9 cellular contexts compared by ENCODE assay signal in the genomic region with DNA sequence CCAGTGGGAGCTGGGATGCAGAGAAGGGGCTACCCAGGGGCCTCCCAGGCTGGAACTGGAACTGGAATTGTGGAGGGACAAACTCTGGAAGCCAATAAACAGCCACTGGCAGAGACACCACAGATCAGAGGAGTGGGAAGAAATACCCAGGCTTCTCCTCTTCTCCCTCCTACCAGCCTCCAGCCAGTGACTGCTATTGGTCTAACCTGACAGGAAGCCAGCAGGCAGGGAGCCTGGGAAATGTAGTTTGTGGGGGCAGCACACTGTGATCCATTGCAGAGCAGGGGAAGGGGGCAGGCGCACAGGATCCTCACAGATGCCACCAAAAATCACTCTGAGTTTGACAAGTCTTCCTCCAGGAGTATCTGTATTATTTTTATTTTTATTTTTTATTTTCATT. TPM values are rescaled to one million over a fixed set of nuclear protein-coding genes. Genes with fewer than 3 reads are reported as not detected.
DNase-seq lines count a peak whose midpoint lies in the region; ATAC-seq, FAIRE-seq and TF ChIP-seq lines count a peak whose summit lies in the region.
"Had no signal": no experiment of that assay in that cellular context is flagged by ENCODE, and none has a peak within 500 bp of the region (broad histone marks: within the 10 kb centered on the region; RNA-seq: fewer than 3 reads in every experiment).

No MANE protein-coding gene starts in this region.

- H3K9me3 ChIP-seq in Panc1 (ENCODE audit: control insufficient read depth, insufficient read depth, low read depth, low read length) (no peaks in the 10 kb centered on the region), gastrocnemius medialis (no peaks in the 10 kb centered on the region)
- no peaks in the 10 kb centered on the region for H3K9me3 ChIP-seq in effector memory CD4-positive, alpha-beta T cell (ENCODE audit: control insufficient read depth, low read length)

- H3K27ac ChIP-seq in Panc1 (ENCODE audit: low read length) (no peak overlapping the region), gastrocnemius medialis (no peak overlapping the region)
- H3K27ac ChIP-seq in effector memory CD4-positive, alpha-beta T cell (ENCODE audit: insufficient read depth, low read length, poor library complexity, severe bottlenecking), result no peak overlapping the region

- FAIRE-seq in H54 (lab: Jason Lieb, UNC), result no peak

- H3K27ac Mint-ChIP-seq in osteocyte (ENCODE audit: unreplicated experiment), result no peak overlapping the region

- in situ Hi-C loops in Panc1 (cut with HindIII; ENCODE audit: low pct_unique_long_range_greater_than_20kb, low sequenced_read_pairs), result no loop called here
- in situ Hi-C loops in gastrocnemius medialis (cut with MboI; ENCODE audit: low sequenced_read_pairs in 4 of 4), result no loop called here

- CTCF ChIA-PET in Panc1 (lab: Charles Lee), result no interaction called here

- DNase-seq in DMS 273 treated with DMSO at 0.1 percent for 48 hours (lab: John Stamatoyannopoulos, UW) (peak; percentile 8), H54 (ENCODE audit: insufficient read length, low spot score) (peak; percentile 84), Panc1 (ENCODE audit: low read depth, low spot score) (no peak), iPS-NIHi7 (ENCODE audit: extremely low spot score) (peak; percentile 87), osteocyte (ENCODE audit: extremely low spot score, unreplicated experiment) (no peak), gastrocnemius medialis (no peak)
- no peak for DNase-seq in effector memory CD4-positive, alpha-beta T cell

- peaks cover 47% of the 10 kb centered on the region for H3K27me3 Mint-ChIP-seq in osteocyte (ENCODE audit: unreplicated experiment)

- no peaks in the 10 kb centered on the region for H3K4me1 ChIP-seq in Panc1 (ENCODE audit: control insufficient read depth, insufficient read depth, low read length)
- H3K4me1 ChIP-seq in gastrocnemius medialis, result no peaks in the 10 kb centered on the region
- no peaks in the 10 kb centered on the region for H3K4me1 ChIP-seq in effector memory CD4-positive, alpha-beta T cell (ENCODE audit: control insufficient read depth, insufficient read depth, low read length, poor library complexity, severe bottlenecking)

- no peak overlapping the region for H3K4me3 Mint-ChIP-seq in osteocyte (ENCODE audit: unreplicated experiment)

- H3K36me3 Mint-ChIP-seq in osteocyte (ENCODE audit: unreplicated experiment), result no peaks in the 10 kb centered on the region

- no peaks in the 10 kb centered on the region for H3K9me3 Mint-ChIP-seq in osteocyte (ENCODE audit: unreplicated experiment)

- peak; percentile 85 for ATAC-seq in Panc1
- ATAC-seq in gastrocnemius medialis, result no peak
- no peak for ATAC-seq in HG02798 (IDR thresholded peaks at IDR 0.05; ENCODE audit: poor library complexity, unreplicated experiment)

- H3K27me3 ChIP-seq in Panc1 (ENCODE audit: control insufficient read depth, insufficient read depth, low read length) (no peaks in the 10 kb centered on the region), gastrocnemius medialis (peaks cover 13 to 29% (median 26%) of the 10 kb centered on the region in 3 donors)
- H3K27me3 ChIP-seq in effector memory CD4-positive, alpha-beta T cell (replicated peaks; ENCODE audit: control insufficient read depth, insufficient read depth, low read length, poor library complexity, severe bottlenecking), result peaks cover 10% of the 10 kb centered on the region

- no peaks in the 10 kb centered on the region for H3K36me3 ChIP-seq in Panc1 (ENCODE audit: control insufficient read depth, insufficient read depth, low read length)
- H3K36me3 ChIP-seq in gastrocnemius medialis, result no peaks in the 10 kb centered on the region
- H3K36me3 ChIP-seq in effector memory CD4-positive, alpha-beta T cell (ENCODE audit: control insufficient read depth, insufficient read depth, low read length), result no peaks in the 10 kb centered on the region

- TF ChIP-seq CTCF in Panc1 (IDR thresholded peaks at IDR 0.05) (no peak), osteocyte (IDR thresholded peaks at IDR 0.05) (no peak), gastrocnemius medialis (IDR thresholded peaks at IDR 0.05 in 4 of 5, conservative IDR thresholded peaks at IDR 0.05 in 1 of 5) (no peak)

- intact Hi-C loops in Panc1 (cut with micrococcal nuclease; ENCODE audit: unreplicated experiment) (no loop called here), gastrocnemius medialis (cut with DNase I; ENCODE audit: low total_unique reads) (no loop called here)

- BruUV-seq in Panc1 (replicated peaks; lab: Mats Ljungman, UMichigan), result no TSS peak

- H3K4me1 Mint-ChIP-seq in osteocyte (ENCODE audit: unreplicated experiment), result peaks cover 4% of the 10 kb centered on the region

- no peak overlapping the region for H3K4me3 ChIP-seq in Panc1 (ENCODE audit: low read depth in 2 of 2, low read length in 2 of 2)
- no peak overlapping the region for H3K4me3 ChIP-seq in gastrocnemius medialis
- no peak overlapping the region for H3K4me3 ChIP-seq in effector memory CD4-positive, alpha-beta T cell (ENCODE audit: insufficient read depth, low read depth, low read length, poor library complexity, severe bottlenecking)

- TF ChIP-seq POLR2A in H54 (IDR thresholded peaks at IDR 0.05; ENCODE audit: low read depth, low read length) (no peak), gastrocnemius medialis (IDR thresholded peaks at IDR 0.05) (no peak)

- POLR2A ChIA-PET in Panc1 (lab: Charles Lee), result no interaction called here

RNA-seq across cellular contexts. Expression of a gene that starts 12.1 kb away (rescaled TPM):
- total RNA-seq in Panc1 (2021; ENCODE audit: unreplicated experiment) (not detected), osteocyte (not detected in 2 replicates), gastrocnemius medialis (not detected)
- polyA plus RNA-seq in Panc1 (2012; ENCODE audit: insufficient read length), result not detected
- total RNA-seq: temporal lobe had no signal

RNA-seq across cellular contexts. Expression of a gene that starts 26.9 kb away (rescaled TPM):
- total RNA-seq in Panc1 (2021; ENCODE audit: unreplicated experiment) (89.8 TPM), osteocyte (69.3 and 70.4 TPM in 2 replicates), gastrocnemius medialis (10 to 100 TPM; 34.1 to 39.1 (median 38.1) TPM)
- 75.3 TPM for polyA plus RNA-seq in Panc1 (2012; ENCODE audit: insufficient read length)

Comparison
In these comparisons a context has a peak if more than half of its experiments do, and no peak if none do; other contexts are left out.
1. DNase-seq: peak in DMS 273 treated with DMSO at 0.1 percent for 48 hours (single experiment), H54 (single experiment) and iPS-NIHi7 (single experiment); none in Panc1 (single experiment), osteocyte (single experiment), gastrocnemius medialis (0 of 2) and effector memory CD4-positive, alpha-beta T cell (0 of 3).